8 cellular contexts compared by ENCODE assay signal in the genomic region with DNA sequence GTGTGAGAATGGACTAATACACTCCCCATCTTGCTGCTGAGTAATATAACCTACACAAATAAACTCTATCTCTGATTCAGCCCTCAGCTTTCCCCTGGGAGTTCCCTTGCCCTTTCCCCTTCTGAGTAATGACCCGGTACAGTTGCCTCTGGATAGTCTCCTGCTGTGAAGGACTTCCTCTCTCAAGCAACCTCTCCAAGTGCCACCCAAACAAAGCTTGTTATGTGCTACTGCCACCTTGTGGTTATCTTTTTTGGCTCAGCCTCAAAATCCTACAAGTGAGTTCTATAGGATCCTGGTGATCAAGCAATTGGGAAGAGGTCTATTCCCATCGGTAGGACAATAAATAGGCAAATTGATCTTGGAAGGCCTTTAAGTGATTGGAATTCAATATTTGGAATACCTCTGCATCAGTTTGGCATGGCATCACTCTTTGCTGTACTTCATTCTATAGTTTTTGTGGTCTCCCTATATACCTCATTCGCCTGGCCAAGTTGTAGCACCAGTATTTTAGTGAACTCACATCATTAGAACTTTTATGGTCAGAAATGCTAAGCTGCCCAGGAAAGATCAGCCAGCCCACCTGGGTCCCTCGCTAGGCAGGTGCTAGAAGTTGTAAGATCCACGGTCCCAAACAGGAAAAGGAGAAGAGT. TPM values are rescaled to one million over a fixed set of nuclear protein-coding genes. Genes with fewer than 3 reads are reported as not detected.
DNase-seq lines count a peak whose midpoint lies in the region; ATAC-seq and TF ChIP-seq lines count a peak whose summit lies in the region.

No MANE protein-coding gene starts in this region.

- peaks cover 30% of the 10 kb centered on the region for H3K27me3 Mint-ChIP-seq in activated T-cell treated with anti-CD3 and anti-CD28 coated beads, Interleukin-2, amount 50 U/mL, for 72 hours (ENCODE audit: low read depth)

- H3K9me3 ChIP-seq in DOHH2 (ENCODE audit: control insufficient read depth, insufficient read depth, low read length) = no peaks in the 10 kb centered on the region

- no peak overlapping the region for H3K4me2 ChIP-seq in DOHH2 (ENCODE audit: low read length)

- H3K79me2 ChIP-seq in DOHH2 (ENCODE audit: control insufficient read depth, low read length) = no peaks in the 10 kb centered on the region

- TF ChIP-seq CTCF in DOHH2 (IDR thresholded peaks at IDR 0.05; ENCODE audit: low read depth, low read length, poor library complexity, severe bottlenecking) (peak; percentile 61), foreskin keratinocyte (conservative IDR thresholded peaks at IDR 0.05) (peak; percentile 78), omental fat pad (IDR thresholded peaks at IDR 0.05) (no peak)

- H3K4me1 Mint-ChIP-seq in activated T-cell treated with anti-CD3 and anti-CD28 coated beads, Interleukin-2, amount 50 U/mL, for 72 hours (ENCODE audit: low read depth) = peaks cover 8% of the 10 kb centered on the region

- ATAC-seq in GM21390 (IDR thresholded peaks at IDR 0.05; ENCODE audit: unreplicated experiment) = peak; percentile 92
- peak; percentile 81 to 89 for ATAC-seq in activated T-cell treated with anti-CD3 and anti-CD28 coated beads, Interleukin-2, amount 50 U/mL, for 72 hours (replicated peaks in 1 of 2)
- peak; percentile 100 for ATAC-seq in foreskin keratinocyte
- ATAC-seq in omental fat pad (ENCODE audit: low FRiP score) = peak; percentile 71
- no peak for ATAC-seq in HG03039 (IDR thresholded peaks at IDR 0.05; ENCODE audit: unreplicated experiment)

- H3K9me2 ChIP-seq in DOHH2 (replicated peaks; ENCODE audit: control insufficient read depth, low read length) = no peaks in the 10 kb centered on the region

- H4K20me1 ChIP-seq in DOHH2 (ENCODE audit: control insufficient read depth, insufficient read depth, low read depth, low read length) = no peaks in the 10 kb centered on the region

- no peaks in the 10 kb centered on the region for H3K36me3 ChIP-seq in DOHH2 (ENCODE audit: control insufficient read depth, low read length)

- H3K27ac Mint-ChIP-seq in activated T-cell treated with anti-CD3 and anti-CD28 coated beads, Interleukin-2, amount 50 U/mL, for 72 hours = no peak overlapping the region

- no peak overlapping the region for H3K4me3 ChIP-seq in DOHH2 (ENCODE audit: low read length)

- H3K4me3 Mint-ChIP-seq in activated T-cell treated with anti-CD3 and anti-CD28 coated beads, Interleukin-2, amount 50 U/mL, for 72 hours = no peak overlapping the region

- peaks cover 0 to under 1% of the 10 kb centered on the region in 2 donors for H3K9me3 Mint-ChIP-seq in activated T-cell treated with anti-CD3 and anti-CD28 coated beads, Interleukin-2, amount 50 U/mL, for 72 hours

- H3K4me1 ChIP-seq in DOHH2 (ENCODE audit: control insufficient read depth, low read length) (no peaks in the 10 kb centered on the region), foreskin keratinocyte (peaks cover 3% of the 10 kb centered on the region)

- no peaks in the 10 kb centered on the region for H3F3A ChIP-seq in DOHH2 (ENCODE audit: control insufficient read depth, insufficient read depth)

- H3K27me3 ChIP-seq in DOHH2 (ENCODE audit: control insufficient read depth, low read length) = no peaks in the 10 kb centered on the region
- H3K27me3 ChIP-seq in foreskin keratinocyte = no peaks in the 10 kb centered on the region

- no peak overlapping the region for H3K27ac ChIP-seq in DOHH2 (ENCODE audit: low read depth, low read length)
- no peak overlapping the region for H3K27ac ChIP-seq in foreskin keratinocyte

- peak in 61 of 76 experiments; percentile 0 to 67 (median 22) for DNase-seq in HUDEP-2 (lab: John Stamatoyannopoulos, UW; ENCODE audit: unreplicated experiment in 76 of 76)
- DNase-seq in NOMO-1 (lab: John Stamatoyannopoulos, UW; ENCODE audit: unreplicated experiment in 2 of 2) = peak; percentile 49 to 64
- peak; percentile 35 to 38 for DNase-seq in activated T-cell treated with anti-CD3 and anti-CD28 coated beads, Interleukin-2, amount 50 U/mL, for 72 hours
- peak; percentile 72 to 86 for DNase-seq in foreskin keratinocyte
- peak; percentile 35 for DNase-seq in omental fat pad (ENCODE audit: low spot score)

- peaks cover 0 to under 1% of the 10 kb centered on the region in 2 donors for H3K36me3 Mint-ChIP-seq in activated T-cell treated with anti-CD3 and anti-CD28 coated beads, Interleukin-2, amount 50 U/mL, for 72 hours (ENCODE audit: insufficient read depth in 2 of 2)

RNA-seq across cellular contexts. Expression of a gene that starts 40.1 kb away (rescaled TPM):
- total RNA-seq in activated T-cell treated with anti-CD3 and anti-CD28 coated beads, Interleukin-2, amount 50 U/mL, for 72 hours = not detected
- total RNA-seq in foreskin keratinocyte = not detected in 2 replicates
- not detected in 2 replicates for polyA plus RNA-seq in foreskin keratinocyte
- total RNA-seq in omental fat pad = not detected

Comparison
In these comparisons a context has a peak if more than half of its experiments do, and no peak if none do; other contexts are left out.
1. CTCF ChIP-seq: peak in DOHH2 (single experiment) and foreskin keratinocyte (single experiment); none in omental fat pad (0 of 3).
2. DNase-seq: peak in every context shown above with its lines; median percentile 79 in foreskin keratinocyte; 56 in NOMO-1; 36 in activated T-cell treated with anti-CD3 and anti-CD28 coated beads, Interleukin-2, amount 50 U/mL, for 72 hours; 35 in omental fat pad; 22 in HUDEP-2.